ENCODE assay signal across 1 cellular context in the genomic region with DNA sequence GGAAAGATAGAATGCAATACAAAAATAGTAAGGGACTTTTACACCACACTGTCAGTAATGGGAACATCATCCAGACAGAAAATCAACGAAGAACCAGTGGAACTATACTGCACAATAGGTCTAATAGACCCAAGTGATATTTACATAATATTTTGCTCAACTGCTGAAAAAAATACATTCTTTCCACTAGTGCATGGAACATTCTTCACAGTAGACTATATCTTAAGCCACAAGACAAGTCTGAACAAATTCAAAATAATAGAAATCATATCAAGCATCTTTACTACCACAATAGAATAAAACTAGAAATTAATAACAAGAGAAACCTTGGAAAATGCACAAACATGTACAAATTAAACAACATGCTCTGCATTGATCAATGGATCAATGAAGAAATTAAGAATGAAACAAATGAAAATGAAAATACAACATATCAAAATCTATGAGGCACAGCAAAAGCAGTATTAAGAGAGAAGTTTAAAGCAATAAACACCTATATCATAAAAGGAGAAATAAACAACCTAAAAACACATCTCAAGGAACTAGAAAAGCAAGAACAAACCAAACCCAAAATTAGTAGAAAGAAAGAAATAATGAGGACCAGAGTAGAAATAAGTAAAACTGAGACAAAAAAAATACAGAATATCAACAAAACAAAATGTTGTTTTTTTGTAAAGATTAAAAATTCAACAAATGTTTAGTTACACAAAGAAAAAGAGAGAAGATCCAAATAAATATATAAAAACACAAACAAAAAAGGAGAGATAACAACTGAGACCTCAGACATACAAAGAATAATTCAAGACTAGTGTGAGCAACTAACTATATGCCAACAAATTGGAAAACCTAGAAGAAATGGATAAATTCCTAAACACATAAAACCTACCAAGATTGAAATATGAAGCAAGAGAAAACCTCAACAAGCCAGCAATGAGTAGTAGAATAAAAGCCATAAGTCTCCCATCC.
TF ChIP-seq lines count a peak whose summit lies in the region.

No MANE protein-coding gene starts in this region.

TF ChIP-seq in K562, 482 proteins besides CTCF, POLR2A, EP300 and RAD21 (continued from another document and continues in another):
- TF ChIP-seq, protein P1, sequence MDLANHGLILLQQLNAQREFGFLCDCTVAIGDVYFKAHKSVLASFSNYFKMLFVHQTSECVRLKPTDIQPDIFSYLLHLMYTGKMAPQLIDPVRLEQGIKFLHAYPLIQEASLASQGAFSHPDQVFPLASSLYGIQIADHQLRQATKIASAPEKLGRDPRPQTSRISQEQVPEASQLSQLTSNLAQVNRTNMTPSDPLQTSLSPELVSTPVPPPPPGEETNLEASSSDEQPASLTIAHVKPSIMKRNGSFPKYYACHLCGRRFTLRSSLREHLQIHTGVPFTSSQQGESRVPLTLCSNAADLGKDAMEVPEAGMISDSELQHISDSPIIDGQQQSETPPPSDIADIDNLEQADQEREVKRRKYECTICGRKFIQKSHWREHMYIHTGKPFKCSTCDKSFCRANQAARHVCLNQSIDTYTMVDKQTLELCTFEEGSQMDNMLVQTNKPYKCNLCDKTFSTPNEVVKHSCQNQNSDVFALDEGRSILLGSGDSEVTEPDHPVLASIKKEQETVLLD (IDR thresholded peaks at IDR 0.05), result 0 out of 2 replicates have a peak, but pooled peaks have one; percentile 28
- TF ChIP-seq, protein P2, sequence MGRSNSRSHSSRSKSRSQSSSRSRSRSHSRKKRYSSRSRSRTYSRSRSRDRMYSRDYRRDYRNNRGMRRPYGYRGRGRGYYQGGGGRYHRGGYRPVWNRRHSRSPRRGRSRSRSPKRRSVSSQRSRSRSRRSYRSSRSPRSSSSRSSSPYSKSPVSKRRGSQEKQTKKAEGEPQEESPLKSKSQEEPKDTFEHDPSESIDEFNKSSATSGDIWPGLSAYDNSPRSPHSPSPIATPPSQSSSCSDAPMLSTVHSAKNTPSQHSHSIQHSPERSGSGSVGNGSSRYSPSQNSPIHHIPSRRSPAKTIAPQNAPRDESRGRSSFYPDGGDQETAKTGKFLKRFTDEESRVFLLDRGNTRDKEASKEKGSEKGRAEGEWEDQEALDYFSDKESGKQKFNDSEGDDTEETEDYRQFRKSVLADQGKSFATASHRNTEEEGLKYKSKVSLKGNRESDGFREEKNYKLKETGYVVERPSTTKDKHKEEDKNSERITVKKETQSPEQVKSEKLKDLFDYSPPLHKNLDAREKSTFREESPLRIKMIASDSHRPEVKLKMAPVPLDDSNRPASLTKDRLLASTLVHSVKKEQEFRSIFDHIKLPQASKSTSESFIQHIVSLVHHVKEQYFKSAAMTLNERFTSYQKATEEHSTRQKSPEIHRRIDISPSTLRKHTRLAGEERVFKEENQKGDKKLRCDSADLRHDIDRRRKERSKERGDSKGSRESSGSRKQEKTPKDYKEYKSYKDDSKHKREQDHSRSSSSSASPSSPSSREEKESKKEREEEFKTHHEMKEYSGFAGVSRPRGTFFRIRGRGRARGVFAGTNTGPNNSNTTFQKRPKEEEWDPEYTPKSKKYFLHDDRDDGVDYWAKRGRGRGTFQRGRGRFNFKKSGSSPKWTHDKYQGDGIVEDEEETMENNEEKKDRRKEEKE (IDR thresholded peaks at IDR 0.05; ENCODE audit: borderline replicate concordance in 1 of 2, control insufficient read depth in 1 of 2, low read depth in 2 of 2, low read length in 1 of 2), result no peak
- TF ChIP-seq ZNF77 (CRISPR knock-in tag; IDR thresholded peaks at IDR 0.05), result no peak
- TF ChIP-seq SMAD1 (IDR thresholded peaks at IDR 0.05; ENCODE audit: low read depth, low read length, partially characterized antibody), result no peak
- TF ChIP-seq ZBTB33 (CRISPR knock-in tag; IDR thresholded peaks at IDR 0.05), result no peak
- TF ChIP-seq AFF1 (IDR thresholded peaks at IDR 0.05; ENCODE audit: low read depth in 1 of 2, partially characterized antibody in 2 of 2), result peak in 1 of 2 experiments; percentile 18
- no peak for TF ChIP-seq ZNF253 (CRISPR knock-in tag; conservative IDR thresholded peaks at IDR 0.05)
- TF ChIP-seq RCOR1 (IDR thresholded peaks at IDR 0.05; ENCODE audit: borderline replicate concordance in 1 of 2, low read depth in 2 of 2, low read length in 2 of 2), result no peak
- no peak for TF ChIP-seq ZNF586 (CRISPR knock-in tag; conservative IDR thresholded peaks at IDR 0.05)
- no peak for TF ChIP-seq PTBP1 (IDR thresholded peaks at IDR 0.05; ENCODE audit: low read depth, low read length)
- TF ChIP-seq, protein P3, sequence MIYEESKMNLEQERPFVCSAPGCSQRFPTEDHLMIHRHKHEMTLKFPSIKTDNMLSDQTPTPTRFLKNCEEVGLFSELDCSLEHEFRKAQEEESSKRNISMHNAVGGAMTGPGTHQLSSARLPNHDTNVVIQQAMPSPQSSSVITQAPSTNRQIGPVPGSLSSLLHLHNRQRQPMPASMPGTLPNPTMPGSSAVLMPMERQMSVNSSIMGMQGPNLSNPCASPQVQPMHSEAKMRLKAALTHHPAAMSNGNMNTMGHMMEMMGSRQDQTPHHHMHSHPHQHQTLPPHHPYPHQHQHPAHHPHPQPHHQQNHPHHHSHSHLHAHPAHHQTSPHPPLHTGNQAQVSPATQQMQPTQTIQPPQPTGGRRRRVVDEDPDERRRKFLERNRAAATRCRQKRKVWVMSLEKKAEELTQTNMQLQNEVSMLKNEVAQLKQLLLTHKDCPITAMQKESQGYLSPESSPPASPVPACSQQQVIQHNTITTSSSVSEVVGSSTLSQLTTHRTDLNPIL (CRISPR knock-in tag; IDR thresholded peaks at IDR 0.05), result no peak
- peak; percentile 28; the same call in 1 of the 2 replicates for TF ChIP-seq ZNF175 (CRISPR knock-in tag; IDR thresholded peaks at IDR 0.05; ENCODE audit: low read depth)
- TF ChIP-seq, protein P4, sequence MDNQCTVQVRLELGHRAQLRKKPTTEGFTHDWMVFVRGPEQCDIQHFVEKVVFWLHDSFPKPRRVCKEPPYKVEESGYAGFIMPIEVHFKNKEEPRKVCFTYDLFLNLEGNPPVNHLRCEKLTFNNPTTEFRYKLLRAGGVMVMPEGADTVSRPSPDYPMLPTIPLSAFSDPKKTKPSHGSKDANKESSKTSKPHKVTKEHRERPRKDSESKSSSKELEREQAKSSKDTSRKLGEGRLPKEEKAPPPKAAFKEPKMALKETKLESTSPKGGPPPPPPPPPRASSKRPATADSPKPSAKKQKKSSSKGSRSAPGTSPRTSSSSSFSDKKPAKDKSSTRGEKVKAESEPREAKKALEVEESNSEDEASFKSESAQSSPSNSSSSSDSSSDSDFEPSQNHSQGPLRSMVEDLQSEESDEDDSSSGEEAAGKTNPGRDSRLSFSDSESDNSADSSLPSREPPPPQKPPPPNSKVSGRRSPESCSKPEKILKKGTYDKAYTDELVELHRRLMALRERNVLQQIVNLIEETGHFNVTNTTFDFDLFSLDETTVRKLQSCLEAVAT (IDR thresholded peaks at IDR 0.05), result peak; percentile 43 to 82; a peak in 2 of 4 replicates
- TF ChIP-seq, protein P5, sequence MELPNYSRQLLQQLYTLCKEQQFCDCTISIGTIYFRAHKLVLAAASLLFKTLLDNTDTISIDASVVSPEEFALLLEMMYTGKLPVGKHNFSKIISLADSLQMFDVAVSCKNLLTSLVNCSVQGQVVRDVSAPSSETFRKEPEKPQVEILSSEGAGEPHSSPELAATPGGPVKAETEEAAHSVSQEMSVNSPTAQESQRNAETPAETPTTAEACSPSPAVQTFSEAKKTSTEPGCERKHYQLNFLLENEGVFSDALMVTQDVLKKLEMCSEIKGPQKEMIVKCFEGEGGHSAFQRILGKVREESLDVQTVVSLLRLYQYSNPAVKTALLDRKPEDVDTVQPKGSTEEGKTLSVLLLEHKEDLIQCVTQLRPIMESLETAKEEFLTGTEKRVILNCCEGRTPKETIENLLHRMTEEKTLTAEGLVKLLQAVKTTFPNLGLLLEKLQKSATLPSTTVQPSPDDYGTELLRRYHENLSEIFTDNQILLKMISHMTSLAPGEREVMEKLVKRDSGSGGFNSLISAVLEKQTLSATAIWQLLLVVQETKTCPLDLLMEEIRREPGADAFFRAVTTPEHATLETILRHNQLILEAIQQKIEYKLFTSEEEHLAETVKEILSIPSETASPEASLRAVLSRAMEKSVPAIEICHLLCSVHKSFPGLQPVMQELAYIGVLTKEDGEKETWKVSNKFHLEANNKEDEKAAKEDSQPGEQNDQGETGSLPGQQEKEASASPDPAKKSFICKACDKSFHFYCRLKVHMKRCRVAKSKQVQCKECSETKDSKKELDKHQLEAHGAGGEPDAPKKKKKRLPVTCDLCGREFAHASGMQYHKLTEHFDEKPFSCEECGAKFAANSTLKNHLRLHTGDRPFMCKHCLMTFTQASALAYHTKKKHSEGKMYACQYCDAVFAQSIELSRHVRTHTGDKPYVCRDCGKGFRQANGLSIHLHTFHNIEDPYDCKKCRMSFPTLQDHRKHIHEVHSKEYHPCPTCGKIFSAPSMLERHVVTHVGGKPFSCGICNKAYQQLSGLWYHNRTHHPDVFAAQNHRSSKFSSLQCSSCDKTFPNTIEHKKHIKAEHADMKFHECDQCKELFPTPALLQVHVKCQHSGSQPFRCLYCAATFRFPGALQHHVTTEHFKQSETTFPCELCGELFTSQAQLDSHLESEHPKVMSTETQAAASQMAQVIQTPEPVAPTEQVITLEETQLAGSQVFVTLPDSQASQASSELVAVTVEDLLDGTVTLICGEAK (IDR thresholded peaks at IDR 0.05), result peak; percentile 40; the same call in 1 of the 2 replicates
- TF ChIP-seq, protein P5 (CRISPR knock-in tag; IDR thresholded peaks at IDR 0.05), result no peak
- no peak for TF ChIP-seq ZNF778 (CRISPR knock-in tag; IDR thresholded peaks at IDR 0.05)
- no peak for TF ChIP-seq ZNF644 (tag; IDR thresholded peaks at IDR 0.05; ENCODE audit: low read depth)
- TF ChIP-seq, protein P6, sequence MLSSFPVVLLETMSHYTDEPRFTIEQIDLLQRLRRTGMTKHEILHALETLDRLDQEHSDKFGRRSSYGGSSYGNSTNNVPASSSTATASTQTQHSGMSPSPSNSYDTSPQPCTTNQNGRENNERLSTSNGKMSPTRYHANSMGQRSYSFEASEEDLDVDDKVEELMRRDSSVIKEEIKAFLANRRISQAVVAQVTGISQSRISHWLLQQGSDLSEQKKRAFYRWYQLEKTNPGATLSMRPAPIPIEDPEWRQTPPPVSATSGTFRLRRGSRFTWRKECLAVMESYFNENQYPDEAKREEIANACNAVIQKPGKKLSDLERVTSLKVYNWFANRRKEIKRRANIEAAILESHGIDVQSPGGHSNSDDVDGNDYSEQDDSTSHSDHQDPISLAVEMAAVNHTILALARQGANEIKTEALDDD (IDR thresholded peaks at IDR 0.05), result no peak
- TF ChIP-seq TBP (optimal IDR thresholded peaks at IDR 0.05; ENCODE audit: low read depth, low read length), result no peak
